20 cellular contexts compared by ENCODE assay signal in the genomic region with DNA sequence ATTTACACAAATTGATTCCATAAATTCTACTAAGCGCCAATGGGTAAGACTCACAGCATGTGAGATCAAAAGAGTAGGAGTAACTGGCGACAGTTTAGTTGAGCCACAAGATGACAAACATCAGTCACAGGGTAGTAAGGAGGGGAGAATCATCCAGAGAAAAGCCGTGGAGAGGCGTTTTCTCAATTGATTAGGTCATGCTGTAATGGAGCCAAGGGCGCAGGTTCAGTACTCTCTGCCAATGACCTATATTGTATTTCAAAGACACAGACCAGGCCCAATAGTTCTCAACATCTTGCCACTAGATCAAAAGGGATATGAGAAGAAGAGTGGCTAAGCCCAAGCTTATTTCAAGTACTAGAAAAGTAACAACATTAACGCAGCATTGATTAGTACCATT.
DNase-seq lines count a peak whose midpoint lies in the region; ATAC-seq and TF ChIP-seq lines count a peak whose summit lies in the region.
"Had no signal": no experiment of that assay in that cellular context is flagged by ENCODE, and none has a peak within 500 bp of the region (broad histone marks: within the 10 kb centered on the region; RNA-seq: fewer than 3 reads in every experiment).

No MANE protein-coding gene starts in this region.

- 36 to 39% methylated on average over 6 of the region's 6 CpGs for WGBS in GM23248 (ENCODE audit: low coverage in 1 of 2, low lambda C conversion rate in 2 of 2, missing lambda C conversion rate in 2 of 2), 2 experiments

- in situ Hi-C loops in GM23248 (cut with MboI), result no loop called here

- H3K36me3 ChIP-seq in GM23248 (ENCODE audit: low read depth), result no peaks in the 10 kb centered on the region
- H3K36me3 ChIP-seq: BLaER1 had no signal

- H3F3A ChIP-seq in GM23248 (ENCODE audit: insufficient read depth), result no peaks in the 10 kb centered on the region

- H3K4me2 ChIP-seq in GM23248 (ENCODE audit: unreplicated experiment), result no peak overlapping the region
- H3K4me2 ChIP-seq: BLaER1, GM23338 had no signal

- CTCF ChIA-PET in WTC11 (lab: Charles Lee), result no interaction called here

- H3K79me2 ChIP-seq in GM23248 (ENCODE audit: insufficient read depth), result no peaks in the 10 kb centered on the region

- H3K4me3 Mint-ChIP-seq in WTC11 (no peak overlapping the region), glutamatergic neuron (ENCODE audit: unreplicated experiment) (peak overlapping the region; percentile 17)
- H3K4me3 Mint-ChIP-seq: B cell; CD4-positive, CD25-positive, alpha-beta regulatory T cell; CD8-positive, alpha-beta T cell; GM23338; H9 had no signal

- no peaks in the 10 kb centered on the region for H3K27me3 ChIP-seq in GM23248 (replicated peaks; ENCODE audit: insufficient read depth)
- H3K27me3 ChIP-seq: BLaER1 had no signal

- no peak for ATAC-seq in WTC11
- ATAC-seq: CD8-positive, alpha-beta T cell; GM12878; GM23338; HCT116 had no signal

- H3K4me1 ChIP-seq in GM23248 (ENCODE audit: insufficient read depth), result peaks cover 11% of the 10 kb centered on the region; the same call in 1 of the 2 replicates
- H3K4me1 ChIP-seq: BLaER1, Caco-2 had no signal

- H3K4me1 Mint-ChIP-seq in WTC11, result peaks cover 9% of the 10 kb centered on the region
- H3K4me1 Mint-ChIP-seq in glutamatergic neuron (ENCODE audit: low read depth, unreplicated experiment), result peaks cover 42% of the 10 kb centered on the region
- H3K4me1 Mint-ChIP-seq: B cell had no signal

- DNase-seq in GM23248 (peak; percentile 28), WTC11 (ENCODE audit: low spot score) (no peak), glutamatergic neuron (no peak), NCI-H1694 (lab: John Stamatoyannopoulos, UW) (no peak), NCI-H1092 treated with DMSO at 0.1 percent for 48 hours (lab: John Stamatoyannopoulos, UW) (no peak)
- DNase-seq in NK-92 treated with Interleukin-12 subunit alpha and Interleukin-12 subunit beta, amount 100 ng/mL, for 24 hours (lab: John Stamatoyannopoulos, UW), result no peak
- DNase-seq: Caco-2; CD4-positive, CD25-positive, alpha-beta regulatory T cell; CD8-positive, alpha-beta T cell; DMS 273 treated with DMSO at 0.1 percent for 48 hours; DMS79; EL; GDM1; H9 had no signal

- H3K9me3 ChIP-seq in GM23248 (ENCODE audit: low read depth), result no peaks in the 10 kb centered on the region
- H3K9me3 ChIP-seq: BLaER1, Caco-2 had no signal

- H3K27ac ChIP-seq in GM23248, result no peak overlapping the region
- H3K27ac ChIP-seq: BLaER1, C4-2B had no signal

- H3K27me3 Mint-ChIP-seq in WTC11 (ENCODE audit: low read depth), result no peaks in the 10 kb centered on the region
- H3K27me3 Mint-ChIP-seq in glutamatergic neuron (ENCODE audit: unreplicated experiment), result no peaks in the 10 kb centered on the region
- H3K27me3 Mint-ChIP-seq: B cell; CD4-positive, CD25-positive, alpha-beta regulatory T cell had no signal

- TF ChIP-seq CTCF in WTC11 (IDR thresholded peaks at IDR 0.05), result no peak
- no peak for TF ChIP-seq CTCF in glutamatergic neuron (IDR thresholded peaks at IDR 0.05; ENCODE audit: partially characterized antibody, unreplicated experiment)

- H3K4me3 ChIP-seq in GM23248, result no peak overlapping the region
- H3K4me3 ChIP-seq: BLaER1, GM12878, GM23338 had no signal

- H3K36me3 Mint-ChIP-seq in WTC11 (no peaks in the 10 kb centered on the region; the same call in 1 of the 2 replicates), glutamatergic neuron (ENCODE audit: unreplicated experiment) (no peaks in the 10 kb centered on the region)

- H3K9ac ChIP-seq in GM23248, result no peak overlapping the region
- H3K9ac ChIP-seq: BLaER1 had no signal

- H3K9me3 Mint-ChIP-seq in WTC11 (no peaks in the 10 kb centered on the region), glutamatergic neuron (ENCODE audit: unreplicated experiment) (no peaks in the 10 kb centered on the region)
- H3K9me3 Mint-ChIP-seq: CD8-positive, alpha-beta T cell; GM23338 had no signal

- H2AFZ ChIP-seq in GM23248, result 0 out of 2 replicates have a peak overlapping the region, but pooled peaks have one; percentile 5
- H2AFZ ChIP-seq: GM23338 had no signal

- H3K27ac Mint-ChIP-seq in WTC11, result peak overlapping the region; percentile 24; the same call in 1 of the 2 replicates
- H3K27ac Mint-ChIP-seq in glutamatergic neuron (ENCODE audit: unreplicated experiment), result no peak overlapping the region
- H3K27ac Mint-ChIP-seq: B cell; CD4-positive, CD25-positive, alpha-beta regulatory T cell; CD8-positive, alpha-beta T cell; GM23338; H9 had no signal

- POLR2A ChIA-PET in WTC11 (lab: Charles Lee), result no interaction called here

- no peaks in the 10 kb centered on the region for H4K20me1 ChIP-seq in GM23248 (ENCODE audit: insufficient read depth)
- H4K20me1 ChIP-seq: BLaER1 had no signal

- no peaks in the 10 kb centered on the region for H3K9me2 ChIP-seq in GM23248 (ENCODE audit: insufficient read depth)

TF ChIP-seq in WTC11, 78 proteins besides CTCF, POLR2A, EP300 and RAD21:
- TF ChIP-seq ZNF232 (CRISPR knock-in tag; IDR thresholded peaks at IDR 0.05) (no peak), HMGA2 (CRISPR knock-in tag; IDR thresholded peaks at IDR 0.05) (no peak), ZNF281 (CRISPR knock-in tag; IDR thresholded peaks at IDR 0.05) (no peak), TP53 (CRISPR knock-in tag; IDR thresholded peaks at IDR 0.05) (no peak), ERG (CRISPR knock-in tag; IDR thresholded peaks at IDR 0.05) (no peak)
- TF ChIP-seq, protein P1, sequence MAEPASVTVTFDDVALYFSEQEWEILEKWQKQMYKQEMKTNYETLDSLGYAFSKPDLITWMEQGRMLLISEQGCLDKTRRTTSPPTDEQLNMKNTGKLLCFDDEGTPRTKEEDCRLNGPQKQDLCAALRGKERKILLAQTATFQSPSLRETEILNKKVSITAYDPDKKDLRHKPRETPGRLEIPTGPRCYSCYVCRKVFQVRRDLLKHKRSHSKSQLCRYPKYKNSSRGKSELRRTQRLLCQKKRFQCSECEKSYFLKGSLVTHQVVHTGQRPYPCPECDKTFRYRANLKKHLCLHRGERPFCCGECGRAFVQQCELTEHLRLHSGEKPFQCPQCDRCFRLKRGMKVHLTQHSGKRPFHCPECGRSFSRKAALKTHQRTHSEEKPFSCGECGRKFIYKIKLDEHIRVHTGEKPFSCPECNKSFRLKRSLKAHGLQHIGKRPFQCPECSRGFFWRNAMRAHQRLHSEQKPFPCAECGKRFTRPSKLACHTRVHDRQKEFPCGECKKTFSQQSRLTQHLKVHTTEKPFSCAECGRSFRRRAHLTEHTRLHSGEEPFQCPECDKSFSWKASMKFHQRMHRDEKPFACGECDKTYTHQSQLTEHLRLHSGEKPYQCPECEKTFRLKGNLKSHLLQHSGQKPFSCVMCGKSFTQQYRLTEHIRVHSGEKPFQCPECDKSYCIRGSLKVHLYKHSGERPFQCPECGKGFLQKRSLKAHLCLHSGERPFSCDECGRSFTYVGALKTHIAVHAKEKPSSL (CRISPR knock-in tag; conservative IDR thresholded peaks at IDR 0.05), result no peak
